Comparison of ENCODE assay signal across 8 cellular contexts in genomic region chr9:125650271-125650737, GRCh38. TPM values are rescaled to one million over a fixed set of nuclear protein-coding genes. Genes with fewer than 3 reads are reported as not detected.
DNase-seq lines count a peak whose midpoint lies in the region; ATAC-seq and TF ChIP-seq lines count a peak whose summit lies in the region.

No MANE protein-coding gene starts in this region.

- no peak overlapping the region for H3K9ac ChIP-seq in mesendoderm (ENCODE audit: low read length)

- H3K4me3 ChIP-seq in CD4-positive, alpha-beta memory T cell (ENCODE audit: low read length in 2 of 2) = no peak overlapping the region
- H3K4me3 ChIP-seq in mesendoderm (ENCODE audit: low read length) (no peak overlapping the region), lower leg skin (ENCODE audit: low read depth, poor library complexity, severe bottlenecking) (no peak overlapping the region), Peyer's patch (peak overlapping the region in 1 of 4 donors; percentile 1)

- no peaks in the 10 kb centered on the region for H3K27me3 Mint-ChIP-seq in CD4-positive, alpha-beta memory T cell
- no peaks in the 10 kb centered on the region for H3K27me3 Mint-ChIP-seq in activated T-cell treated with anti-CD3 and anti-CD28 coated beads, Interleukin-2, amount 50 U/mL, for 4 hours (ENCODE audit: low read depth)

- H3K4ac ChIP-seq in mesendoderm (ENCODE audit: low read depth, low read length) = no peak overlapping the region

- H3K36me3 Mint-ChIP-seq in CD4-positive, alpha-beta memory T cell = peaks cover 9 to 19% of the 10 kb centered on the region in 2 donors
- H3K36me3 Mint-ChIP-seq in activated T-cell treated with anti-CD3 and anti-CD28 coated beads, Interleukin-2, amount 50 U/mL, for 4 hours (ENCODE audit: insufficient read depth) = peaks cover 32% of the 10 kb centered on the region

- H3K4me3 Mint-ChIP-seq in CD4-positive, alpha-beta memory T cell = peak overlapping the region in 3 of 8 donors; percentile 4 to 22 (median 4)
- H3K4me3 Mint-ChIP-seq in activated T-cell treated with anti-CD3 and anti-CD28 coated beads, Interleukin-2, amount 50 U/mL, for 4 hours = peak overlapping the region; percentile 43

- H3K18ac ChIP-seq in mesendoderm (ENCODE audit: low read length) = no peak overlapping the region

- H3K27ac ChIP-seq in CD4-positive, alpha-beta memory T cell (ENCODE audit: low read depth, low read length) = no peak overlapping the region
- H3K27ac ChIP-seq in mesendoderm (ENCODE audit: low read depth, low read length) (no peak overlapping the region), Peyer's patch (peak overlapping the region in 2 of 4 donors; percentile 16 to 40)

- H3K4me1 Mint-ChIP-seq in CD4-positive, alpha-beta memory T cell = peaks cover 46 to 63% (median 52%) of the 10 kb centered on the region in 4 donors
- H3K4me1 Mint-ChIP-seq in activated T-cell treated with anti-CD3 and anti-CD28 coated beads, Interleukin-2, amount 50 U/mL, for 4 hours (ENCODE audit: low read depth) = peaks cover 72% of the 10 kb centered on the region

- peaks cover 8% of the 10 kb centered on the region for H3K79me1 ChIP-seq in mesendoderm (ENCODE audit: low read length)

- no peaks in the 10 kb centered on the region for H3K27me3 ChIP-seq in CD4-positive, alpha-beta memory T cell (ENCODE audit: insufficient read depth, low read length)
- H3K27me3 ChIP-seq in mesendoderm (ENCODE audit: insufficient read depth, low read length, poor library complexity) (no peaks in the 10 kb centered on the region), Peyer's patch (no peaks in the 10 kb centered on the region)

- peak overlapping the region; percentile 1 to 49 (median 36) for H3K27ac Mint-ChIP-seq in CD4-positive, alpha-beta memory T cell

- H3K79me2 ChIP-seq in mesendoderm (ENCODE audit: control insufficient read depth, insufficient read depth, low read length) = peaks cover 4% of the 10 kb centered on the region

- intact Hi-C loops in CD4-positive, alpha-beta memory T cell (cut with micrococcal nuclease) = no loop called here
- intact Hi-C loops in lower leg skin (cut with DNase I; ENCODE audit: low total_unique reads) = no loop called here

- WGBS in mesendoderm (ENCODE audit: extremely low coverage, insufficient coverage, low lambda C conversion rate) = no CpG with 5 or more reads among the region's 3 CpGs
- WGBS in lower leg skin, 2 donors = 53 to 76% methylated on average over 3 of the region's 3 CpGs

- H2BK15ac ChIP-seq in mesendoderm (replicated peaks; ENCODE audit: low read depth) = no peak overlapping the region

- H3K23ac ChIP-seq in mesendoderm (ENCODE audit: low read length) = no peak overlapping the region

- no peaks in the 10 kb centered on the region for H3K9me3 ChIP-seq in CD4-positive, alpha-beta memory T cell (ENCODE audit: control insufficient read depth in 1 of 2, low read length in 2 of 2)
- no peaks in the 10 kb centered on the region for H3K9me3 ChIP-seq in Peyer's patch

- H3K4me1 ChIP-seq in CD4-positive, alpha-beta memory T cell (ENCODE audit: insufficient read depth, low read length) = peaks cover 42% of the 10 kb centered on the region
- H3K4me1 ChIP-seq in mesendoderm (ENCODE audit: control insufficient read depth, low read depth, low read length) (peaks cover 15% of the 10 kb centered on the region), Peyer's patch (peaks cover 0 to 20% (median 11%) of the 10 kb centered on the region in 4 donors)

- H4K8ac ChIP-seq in mesendoderm (ENCODE audit: low read depth, low read length) = no peak overlapping the region

- CTCF ChIA-PET in CD4-positive, alpha-beta memory T cell (lab: Charles Lee; ENCODE audit: partially characterized antibody) = no interaction called here

- no peak overlapping the region for H2AK5ac ChIP-seq in mesendoderm (ENCODE audit: low read length)

- H3K56ac ChIP-seq in mesendoderm (ENCODE audit: low read length) = peak overlapping the region; percentile 12

- H4K5ac ChIP-seq in mesendoderm (ENCODE audit: low read length) = no peak overlapping the region

- peak; percentile 70 for ATAC-seq in GM19351 (IDR thresholded peaks at IDR 0.05; ENCODE audit: unreplicated experiment)
- peak; percentile 61 for ATAC-seq in HG03378 (IDR thresholded peaks at IDR 0.05; ENCODE audit: unreplicated experiment)
- ATAC-seq in activated T-cell treated with anti-CD3 and anti-CD28 coated beads, Interleukin-2, amount 50 U/mL, for 4 hours = peak; percentile 88 to 92

- peak overlapping the region; percentile 7 for H2BK5ac ChIP-seq in mesendoderm (ENCODE audit: low read length)

- POLR2A ChIA-PET in CD4-positive, alpha-beta memory T cell (lab: Charles Lee; ENCODE audit: partially characterized antibody) = no interaction called here

- no peaks in the 10 kb centered on the region for H3K36me3 ChIP-seq in CD4-positive, alpha-beta memory T cell (ENCODE audit: insufficient read depth, low read length)
- no peaks in the 10 kb centered on the region for H3K36me3 ChIP-seq in mesendoderm (ENCODE audit: control insufficient read depth, insufficient read depth, low read length)
- H3K36me3 ChIP-seq in Peyer's patch = no peaks in the 10 kb centered on the region

- TF ChIP-seq POLR2A in lower leg skin (IDR thresholded peaks at IDR 0.05) = no peak
- no peak for TF ChIP-seq POLR2A in Peyer's patch (IDR thresholded peaks at IDR 0.05)

- TF ChIP-seq CTCF in lower leg skin (IDR thresholded peaks at IDR 0.05) = no peak
- no peak for TF ChIP-seq CTCF in Peyer's patch (IDR thresholded peaks at IDR 0.05)

- H3K9me3 Mint-ChIP-seq in CD4-positive, alpha-beta memory T cell = no peaks in the 10 kb centered on the region
- no peaks in the 10 kb centered on the region for H3K9me3 Mint-ChIP-seq in activated T-cell treated with anti-CD3 and anti-CD28 coated beads, Interleukin-2, amount 50 U/mL, for 4 hours

- no peak overlapping the region for H2BK120ac ChIP-seq in mesendoderm (ENCODE audit: low read depth, low read length)

- DNase-seq in CD4-positive, alpha-beta memory T cell = no peak
- DNase-seq in activated T-cell treated with anti-CD3 and anti-CD28 coated beads, Interleukin-2, amount 50 U/mL, for 4 hours = no peak
- DNase-seq in mesendoderm (peak; percentile 51), NCI-H446 (lab: John Stamatoyannopoulos, UW) (no peak), lower leg skin (ENCODE audit: low spot score in 2 of 2) (no peak), Peyer's patch (no peak)

- no peak overlapping the region for H3K4me2 ChIP-seq in mesendoderm (ENCODE audit: low read length)

RNA-seq across cellular contexts. Expression of gene MAPKAP1, which starts 56.7 kb away (rescaled TPM):
- 10 to 100 TPM; 51.6 to 55.6 TPM for total RNA-seq in CD4-positive, alpha-beta memory T cell
- polyA plus RNA-seq in CD4-positive, alpha-beta memory T cell = 10 to 100 TPM; 56.1 to 59.1 TPM
- total RNA-seq in activated T-cell treated with anti-CD3 and anti-CD28 coated beads, Interleukin-2, amount 50 U/mL, for 4 hours = 100 to 1,000 TPM in 2 of 3 donors, 10 to 100 TPM in 1; 89.8 to 108 (median 107) TPM
- 93.2 TPM for polyA plus RNA-seq in mesendoderm (2013, experiment 1 of 2)
- polyA plus RNA-seq in mesendoderm (2013, experiment 2 of 2) = 93.8 TPM
- 10 to 100 TPM; 46.7 to 63.0 (median 57.9) TPM for total RNA-seq in lower leg skin
- total RNA-seq in Peyer's patch = 10 to 100 TPM; 59.0 to 98.2 (median 70.9) TPM
